In the genomic region with DNA sequence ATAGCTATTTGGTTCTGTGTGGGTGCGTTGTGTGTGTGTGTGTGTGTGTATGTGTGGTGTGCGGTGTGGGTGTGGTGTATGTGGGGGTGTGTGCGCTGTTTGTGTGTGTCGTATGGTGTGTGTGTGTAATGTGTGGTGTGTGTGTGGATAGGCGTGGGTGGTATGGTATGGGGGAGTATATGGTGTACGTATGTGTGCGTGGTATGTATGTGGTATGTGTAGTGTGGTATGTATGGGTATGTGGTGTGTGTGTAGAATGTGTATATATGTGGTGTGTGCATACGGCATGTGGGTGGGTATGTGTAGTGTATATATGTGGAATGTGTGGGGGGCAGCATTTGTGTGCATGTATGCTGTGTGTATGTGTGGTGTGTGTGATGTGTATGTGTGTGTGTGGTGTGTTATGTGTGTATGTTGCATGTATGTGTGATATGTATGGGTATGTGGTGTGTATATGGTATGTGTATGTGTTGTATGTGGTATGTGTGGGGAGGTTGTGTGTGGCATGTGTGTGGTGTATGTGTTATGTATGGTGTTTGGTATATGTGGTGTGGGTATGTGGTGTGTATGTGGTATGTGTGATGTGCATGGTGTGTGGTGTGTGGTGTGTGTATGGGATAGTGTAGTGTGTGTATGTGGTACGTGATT, we compare ENCODE assay signal across 1 cellular context.
TF ChIP-seq lines count a peak whose summit lies in the region.

No MANE protein-coding gene starts in this region.

TF ChIP-seq in H1, 55 proteins besides CTCF, POLR2A, EP300 and RAD21:
- TF ChIP-seq BACH1 (IDR thresholded peaks at IDR 0.05; ENCODE audit: low read length) (no peak), SP1 (IDR thresholded peaks at IDR 0.05; ENCODE audit: low read depth, low read length) (no peak), BCL11A (IDR thresholded peaks at IDR 0.05; ENCODE audit: low read depth in 2 of 2, low read length in 2 of 2) (no peak), TAF1 (IDR thresholded peaks at IDR 0.05; ENCODE audit: low read depth, low read length) (no peak), CREB1 (IDR thresholded peaks at IDR 0.05) (no peak), CHD1 (IDR thresholded peaks at IDR 0.05; ENCODE audit: low read depth, low read length) (no peak), SIX5 (IDR thresholded peaks at IDR 0.05; ENCODE audit: low read depth, low read length) (no peak), HDAC6 (IDR thresholded peaks at IDR 0.05; ENCODE audit: low read depth, low read length) (no peak), TEAD4 (IDR thresholded peaks at IDR 0.05; ENCODE audit: low read depth, low read length) (no peak), E2F6 (IDR thresholded peaks at IDR 0.05) (no peak), POLR2AphosphoS5 (IDR thresholded peaks at IDR 0.05; ENCODE audit: low read depth, low read length) (no peak), KDM5A (IDR thresholded peaks at IDR 0.05; ENCODE audit: low read length) (no peak), SIN3A (conservative IDR thresholded peaks at IDR 0.05 in 1 of 2, IDR thresholded peaks at IDR 0.05 in 1 of 2; ENCODE audit: low read depth in 1 of 2, low read length in 2 of 2) (no peak), SUZ12 (IDR thresholded peaks at IDR 0.05; ENCODE audit: low read length) (no peak), YY1 (IDR thresholded peaks at IDR 0.05; ENCODE audit: low read depth, low read length) (no peak), SP4 (IDR thresholded peaks at IDR 0.05; ENCODE audit: low read length) (no peak), MAX (IDR thresholded peaks at IDR 0.05) (no peak)
- TF ChIP-seq, protein P1, sequence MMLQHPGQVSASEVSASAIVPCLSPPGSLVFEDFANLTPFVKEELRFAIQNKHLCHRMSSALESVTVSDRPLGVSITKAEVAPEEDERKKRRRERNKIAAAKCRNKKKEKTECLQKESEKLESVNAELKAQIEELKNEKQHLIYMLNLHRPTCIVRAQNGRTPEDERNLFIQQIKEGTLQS (IDR thresholded peaks at IDR 0.05; ENCODE audit: insufficient read depth, low read depth, low read length), result no peak
